ENCODE assay signal across 9 cellular contexts in the genomic region with DNA sequence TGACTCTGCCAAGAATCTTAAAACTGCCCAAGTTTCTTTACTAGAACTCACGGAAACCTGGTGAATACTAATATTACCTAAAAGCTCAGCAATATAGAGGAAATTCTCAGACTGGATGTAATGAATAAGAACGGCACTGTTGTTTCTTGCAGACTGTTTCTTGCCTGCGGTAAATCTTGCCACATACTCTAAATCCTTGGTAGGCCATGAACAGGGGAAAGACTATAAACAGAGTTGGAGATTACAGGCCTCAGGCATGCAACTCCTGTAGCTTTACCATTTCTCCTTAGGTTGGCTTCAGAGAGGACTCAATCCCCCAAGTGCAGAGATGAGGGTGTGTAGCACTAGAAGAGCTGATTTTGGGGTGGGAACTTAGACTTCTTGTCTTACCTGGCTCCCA. TPM values are rescaled to one million over a fixed set of nuclear protein-coding genes. Genes with fewer than 3 reads are reported as not detected.
DNase-seq lines count a peak whose midpoint lies in the region; ATAC-seq, FAIRE-seq and TF ChIP-seq lines count a peak whose summit lies in the region.
"Had no signal": no experiment of that assay in that cellular context is flagged by ENCODE, and none has a peak within 500 bp of the region (broad histone marks: within the 10 kb centered on the region; RNA-seq: fewer than 3 reads in every experiment).

No MANE protein-coding gene starts in this region.

- H3K36me3 ChIP-seq in CD8-positive, alpha-beta memory T cell (ENCODE audit: insufficient read depth, low read length) = no peaks in the 10 kb centered on the region
- H3K36me3 ChIP-seq in OCI-LY7 (ENCODE audit: insufficient read depth, low read length) = no peaks in the 10 kb centered on the region
- H3K36me3 ChIP-seq in pancreas = no peaks in the 10 kb centered on the region

- H3K4me3 ChIP-seq in CD8-positive, alpha-beta memory T cell (ENCODE audit: low read length) = peak overlapping the region; percentile 84
- H3K4me3 ChIP-seq in OCI-LY7 (ENCODE audit: low read depth, low read length, poor library complexity, severe bottlenecking) = peak overlapping the region; percentile 79
- H3K4me3 ChIP-seq in epithelial cell of proximal tubule (ENCODE audit: low read depth, low read length) = peak overlapping the region; percentile 82
- peak overlapping the region in 3 of 4 donors; percentile 70 to 74 (median 72) for H3K4me3 ChIP-seq in pancreas

- peaks cover 29 to 40% (median 30%) of the 10 kb centered on the region in 3 donors for H3K4me1 Mint-ChIP-seq in CD8-positive, alpha-beta memory T cell

- 76 to 80% methylated on average over 3 of the region's 3 CpGs for WGBS in pancreas, 2 donors

- no peaks in the 10 kb centered on the region for H3K9me3 Mint-ChIP-seq in CD8-positive, alpha-beta memory T cell

- intact Hi-C loops in OCI-LY7 (cut with micrococcal nuclease; ENCODE audit: unreplicated experiment) (no loop called here), pancreas (cut with DNase I) (no loop called here)

- peaks cover 0 to 5% of the 10 kb centered on the region in 2 donors for H3K27me3 Mint-ChIP-seq in CD8-positive, alpha-beta memory T cell

- peak overlapping the region; percentile 86 to 100 (median 99) for H3K4me3 Mint-ChIP-seq in CD8-positive, alpha-beta memory T cell

- ATAC-seq in pancreas (no peak), HG03039 (IDR thresholded peaks at IDR 0.05; ENCODE audit: unreplicated experiment) (no peak), GM19452 (IDR thresholded peaks at IDR 0.05; ENCODE audit: unreplicated experiment) (no peak), GM18867 (IDR thresholded peaks at IDR 0.05; ENCODE audit: unreplicated experiment) (no peak)

- H3K36me3 Mint-ChIP-seq in CD8-positive, alpha-beta memory T cell = peaks cover 0 to 10% (median 5%) of the 10 kb centered on the region in 3 donors

- DNase-seq in CD8-positive, alpha-beta memory T cell = no peak
- DNase-seq in OCI-LY7 (ENCODE audit: low spot score) (no peak), epithelial cell of proximal tubule (ENCODE audit: low read depth) (no peak), pancreas (no peak), GM20000 (ENCODE audit: low spot score) (no peak)

- peaks cover 26% of the 10 kb centered on the region for H3K4me1 ChIP-seq in CD8-positive, alpha-beta memory T cell (ENCODE audit: insufficient read depth, low read length)
- H3K4me1 ChIP-seq in OCI-LY7 (ENCODE audit: insufficient read depth, low read length, poor library complexity, severe bottlenecking) (peaks cover 23% of the 10 kb centered on the region), pancreas (peaks cover 8 to 23% (median 12%) of the 10 kb centered on the region in 3 donors)

- FAIRE-seq in pancreas (lab: Jason Lieb, UNC) = no peak
- FAIRE-seq: colon had no signal

- H3K27ac Mint-ChIP-seq in CD8-positive, alpha-beta memory T cell = peak overlapping the region in 4 of 8 donors; percentile 22 to 82 (median 52)

- no peaks in the 10 kb centered on the region for H3K27me3 ChIP-seq in CD8-positive, alpha-beta memory T cell (ENCODE audit: insufficient read depth, low read length, poor library complexity, severe bottlenecking)
- H3K27me3 ChIP-seq in pancreas = no peaks in the 10 kb centered on the region

- TF ChIP-seq CTCF in OCI-LY7 (conservative IDR thresholded peaks at IDR 0.05; ENCODE audit: low read length) (no peak), epithelial cell of proximal tubule (conservative IDR thresholded peaks at IDR 0.05; ENCODE audit: low read depth, low read length) (no peak), pancreas (IDR thresholded peaks at IDR 0.05) (no peak), GM20000 (IDR thresholded peaks at IDR 0.05; ENCODE audit: extremely low read depth, missing control alignments) (no peak)

- no peaks in the 10 kb centered on the region for H4K20me1 ChIP-seq in OCI-LY7 (ENCODE audit: insufficient read depth, low read length)

- peak overlapping the region; percentile 96 for H3K4me2 ChIP-seq in OCI-LY7 (ENCODE audit: low read length)

- CTCF ChIA-PET in CD8-positive, alpha-beta memory T cell (lab: Charles Lee) = interaction anchor here (1.0 kb wide), 1 partner anchor 11 kb away, joined by 3 read pairs; no protein-coding TSS in a partner anchor
- CTCF ChIA-PET in OCI-LY7 (lab: Charles Lee; ENCODE audit: unreplicated experiment) = interaction anchor here (0.6 kb wide), 1 partner anchor 198 kb away, joined by 3 read pairs; no protein-coding TSS in a partner anchor

- H3K9me3 ChIP-seq in CD8-positive, alpha-beta memory T cell (ENCODE audit: low read length) = no peaks in the 10 kb centered on the region
- H3K9me3 ChIP-seq in OCI-LY7 (ENCODE audit: low read length) (no peaks in the 10 kb centered on the region), pancreas (no peaks in the 10 kb centered on the region)

- POLR2A ChIA-PET in CD8-positive, alpha-beta memory T cell (lab: Charles Lee) = interaction anchor here (0.5 kb wide), 1 partner anchor 295 kb away, joined by 3 read pairs; no protein-coding TSS in a partner anchor
- POLR2A ChIA-PET in OCI-LY7 (lab: Charles Lee) = interaction anchor here (1.1 kb wide), 1 partner anchor 22 kb away, joined by 4 read pairs; no protein-coding TSS in a partner anchor

- no TSS peak for BruUV-seq in OCI-LY7 (replicated peaks; lab: Mats Ljungman, UMichigan)

- H3K27ac ChIP-seq in CD8-positive, alpha-beta memory T cell (ENCODE audit: low read depth, low read length) = no peak overlapping the region
- H3K27ac ChIP-seq in OCI-LY7 (ENCODE audit: low read depth, low read length, poor library complexity, severe bottlenecking) (no peak overlapping the region), pancreas (no peak overlapping the region)

- H3K79me2 ChIP-seq in OCI-LY7 (ENCODE audit: insufficient read depth, low read depth, low read length) = peaks cover 20% of the 10 kb centered on the region

- H3K9me2 ChIP-seq in OCI-LY7 (ENCODE audit: insufficient read depth, low read length) = no peaks in the 10 kb centered on the region

- peak overlapping the region; percentile 74; the same call in 1 of the 2 replicates for H2AFZ ChIP-seq in OCI-LY7 (ENCODE audit: low read length)

RNA-seq across cellular contexts. Expression of a gene that starts 1.1 kb away (rescaled TPM):
- total RNA-seq in CD8-positive, alpha-beta memory T cell = 10 to 100 TPM; 10.6 to 12.5 TPM
- 26.0 TPM for polyA plus RNA-seq in CD8-positive, alpha-beta memory T cell
- total RNA-seq in OCI-LY7 (2014; rRNA removed; shearing (Covaris generic)) = 16.6 and 17.0 TPM in 2 replicates
- total RNA-seq in OCI-LY7 (2022) (20.7 and 25.7 TPM in 2 replicates), epithelial cell of proximal tubule (3.5 and 7.9 TPM in 2 replicates), pancreas (10 to 100 TPM; 11.3 to 36.1 (median 19.4) TPM)
- polyA plus RNA-seq in pancreas = 1 to 10 TPM; 5.6 to 6.5 TPM

RNA-seq across cellular contexts. Expression of a gene that starts 1.6 kb away (rescaled TPM):
- total RNA-seq in CD8-positive, alpha-beta memory T cell = 10 to 100 TPM; 17.7 to 19.3 TPM
- 13.9 TPM for polyA plus RNA-seq in CD8-positive, alpha-beta memory T cell
- 9.8 and 12.3 TPM in 2 replicates for total RNA-seq in OCI-LY7 (2014; rRNA removed; shearing (Covaris generic))
- total RNA-seq in OCI-LY7 (2022) = 16.9 and 18.0 TPM in 2 replicates
- 4.6 and 7.2 TPM in 2 replicates for total RNA-seq in epithelial cell of proximal tubule
- total RNA-seq in pancreas = 1 to 10 TPM; 1.6 to 4.3 (median 2.7) TPM
- polyA plus RNA-seq in pancreas = 1 to 10 TPM; 3.8 to 4.6 TPM
